ENCODE assay signal across 1 cellular context in genomic region chr3:52061116-52061910, GRCh38.
TF ChIP-seq lines count a peak whose summit lies in the region.

No MANE protein-coding gene starts in this region.

TF ChIP-seq in H1, 55 proteins besides CTCF, POLR2A, EP300 and RAD21:
- TF ChIP-seq, protein P1, sequence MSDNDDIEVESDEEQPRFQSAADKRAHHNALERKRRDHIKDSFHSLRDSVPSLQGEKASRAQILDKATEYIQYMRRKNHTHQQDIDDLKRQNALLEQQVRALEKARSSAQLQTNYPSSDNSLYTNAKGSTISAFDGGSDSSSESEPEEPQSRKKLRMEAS (IDR thresholded peaks at IDR 0.05), result no peak
- no peak for TF ChIP-seq CHD1 (IDR thresholded peaks at IDR 0.05; ENCODE audit: low read depth, low read length)
- TF ChIP-seq KDM1A (IDR thresholded peaks at IDR 0.05; ENCODE audit: borderline replicate concordance, low read length), result no peak
- TF ChIP-seq NRF1 (IDR thresholded peaks at IDR 0.05; ENCODE audit: low read depth, low read length), result no peak
- TF ChIP-seq TCF12 (IDR thresholded peaks at IDR 0.05; ENCODE audit: low read depth, low read length), result no peak
- TF ChIP-seq CBX8 (IDR thresholded peaks at IDR 0.05; ENCODE audit: borderline replicate concordance, low read depth, low read length), result no peak
- TF ChIP-seq CHD2 (IDR thresholded peaks at IDR 0.05; ENCODE audit: low read length), result no peak
- no peak for TF ChIP-seq TBP (IDR thresholded peaks at IDR 0.05; ENCODE audit: low read depth, low read length)
- no peak for TF ChIP-seq ATF3 (IDR thresholded peaks at IDR 0.05; ENCODE audit: insufficient read depth, low read depth, low read length)
- no peak for TF ChIP-seq KDM4A (IDR thresholded peaks at IDR 0.05; ENCODE audit: low read depth, low read length, severe bottlenecking)
- no peak for TF ChIP-seq SUZ12 (IDR thresholded peaks at IDR 0.05; ENCODE audit: low read length)
